In genomic region chr15:58362262-58362922, GRCh38 we compare ENCODE assay signal across 1 cellular context.
TF ChIP-seq lines count a peak whose summit lies in the region.

No MANE protein-coding gene starts in this region.

TF ChIP-seq in IMR-90, 13 proteins besides CTCF, POLR2A, EP300 and RAD21 (continued from another document):
- TF ChIP-seq FOS (IDR thresholded peaks at IDR 0.05; ENCODE audit: low read depth, low read length) (no peak), MAZ (IDR thresholded peaks at IDR 0.05; ENCODE audit: borderline replicate concordance, low read depth, low read length) (no peak), MXI1 (IDR thresholded peaks at IDR 0.05; ENCODE audit: borderline replicate concordance, low read depth, low read length) (no peak), CEBPB (IDR thresholded peaks at IDR 0.05; ENCODE audit: low read depth, low read length) (no peak), MAFK (IDR thresholded peaks at IDR 0.05; ENCODE audit: low read depth, low read length) (no peak)
